2 cellular contexts compared by ENCODE assay signal in the genomic region with DNA sequence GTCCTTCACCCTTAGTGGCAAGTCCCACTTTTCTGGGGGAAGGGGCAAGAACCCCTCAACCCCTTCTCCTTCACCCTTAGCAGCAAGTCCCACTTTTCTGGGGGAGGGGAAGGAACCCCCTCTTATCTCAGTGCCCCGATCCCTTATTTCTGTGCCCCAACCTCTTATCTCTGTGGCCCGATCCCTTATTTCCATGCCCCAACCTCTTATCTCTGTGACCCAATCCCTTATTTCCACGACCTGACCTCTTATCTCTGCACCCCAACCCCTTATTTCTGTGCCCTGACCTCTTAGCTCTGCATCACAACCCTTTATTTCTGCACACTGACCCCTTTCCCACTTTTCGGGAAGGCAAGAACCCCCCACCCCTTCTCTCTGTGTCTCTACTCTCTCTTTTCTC.
A peak's percentile ranks its signal among the peaks of the same experiment; 100 is the strongest.
DNase-seq lines count a peak whose midpoint lies in the region; ATAC-seq, FAIRE-seq and TF ChIP-seq lines count a peak whose summit lies in the region.
"Not testable (repeated sequence)": the region's sequence is repeated elsewhere in the genome, so short reads cannot be mapped to it uniquely, and the experiment has no call there.

No MANE protein-coding gene starts in this region.

- not testable (repeated sequence) for ATAC-seq in K562

- not testable (repeated sequence) for H3K4me2 ChIP-seq in K562 (ENCODE audit: insufficient read depth, low read length)

- not testable (repeated sequence) for H3K9ac ChIP-seq in K562 (ENCODE audit: insufficient read depth in 1 of 2, low read depth in 2 of 2, low read length in 2 of 2)

- POLR2A ChIA-PET in K562 (lab: Yijun Ruan, JAX), result interaction anchor here (0.6 kb wide), 1 partner anchor 1616 kb away, joined by 3 read pairs; no protein-coding TSS in a partner anchor

- in situ Hi-C loops in K562 (cut with MboI), result not testable (repeated sequence)

- not testable (repeated sequence) for DNase-seq in K562 (ENCODE audit: extremely low read depth in 1 of 4, low spot score in 3 of 4)
- DNase-seq in erythroblast (lab: John Stamatoyannopoulos, UW), result peak; percentile 17 to 50

- H3K27me3 ChIP-seq in K562 (ENCODE audit: control insufficient read depth in 2 of 2, insufficient read depth in 2 of 2, low read length in 2 of 2), result not testable (repeated sequence)

- 4% methylated on average over 3 of the region's 4 CpGs for WGBS in K562 (ENCODE audit: insufficient coverage, low coverage, missing lambda C conversion rate)

- H3K4me1 ChIP-seq in K562 (replicated peaks in 1 of 2; ENCODE audit: control insufficient read depth in 2 of 2, insufficient read depth in 2 of 2, low read length in 2 of 2), result not testable (repeated sequence)

- H3K36me3 ChIP-seq in K562 (ENCODE audit: control insufficient read depth, insufficient read depth, low read length), result not testable (repeated sequence)

- TF ChIP-seq POLR2A in K562 (conservative IDR thresholded peaks at IDR 0.05); erythroblast (IDR thresholded peaks at IDR 0.05; ENCODE audit: low read length): not testable (repeated sequence)

- intact Hi-C loops in K562 (cut with micrococcal nuclease), result not testable (repeated sequence)

- TF ChIP-seq CTCF in K562 (IDR thresholded peaks at IDR 0.05 in 2 of 3, conservative IDR thresholded peaks at IDR 0.05 in 1 of 3; ENCODE audit: insufficient read depth in 2 of 3, low read depth in 1 of 3, low read length in 3 of 3), result not testable (repeated sequence)

- H3K9me3 ChIP-seq in K562 (replicated peaks; ENCODE audit: control insufficient read depth, insufficient read depth, low read depth, low read length), result not testable (repeated sequence)

- not testable (repeated sequence) for H3K79me2 ChIP-seq in K562 (ENCODE audit: control insufficient read depth, insufficient read depth, low read length)

- H3K4me3 ChIP-seq in K562, result not testable (repeated sequence)

- not testable (repeated sequence) for FAIRE-seq in K562 (lab: Jason Lieb, UNC)

- H4K20me1 ChIP-seq in K562 (replicated peaks; ENCODE audit: control insufficient read depth, insufficient read depth, low read length), result not testable (repeated sequence)

- H3K9me1 ChIP-seq in K562 (ENCODE audit: control insufficient read depth, insufficient read depth, low read length), result not testable (repeated sequence)

- TF ChIP-seq RAD21 in K562 (CRISPR knock-in tag; conservative IDR thresholded peaks at IDR 0.05 in 1 of 2, IDR thresholded peaks at IDR 0.05 in 1 of 2), result not testable (repeated sequence)

- H3K27ac ChIP-seq in K562 (ENCODE audit: extremely low read depth, low read depth, low read length), result not testable (repeated sequence)

- BruUV-seq in K562 (replicated peaks; lab: Mats Ljungman, UMichigan), result not testable (repeated sequence)

- CTCF ChIA-PET in K562 (lab: Yijun Ruan, JAX; ENCODE audit: low intra/inter-chr PET ratio), result not testable (repeated sequence)

- TF ChIP-seq EP300 in K562 (IDR thresholded peaks at IDR 0.05; ENCODE audit: low read length), result not testable (repeated sequence)

- H2AFZ ChIP-seq in K562 (ENCODE audit: low read depth, low read length), result not testable (repeated sequence)

TF ChIP-seq in K562, 482 proteins besides CTCF, POLR2A, EP300 and RAD21:
- TF ChIP-seq CBFA2T3 (IDR thresholded peaks at IDR 0.05) (peak; percentile 58), ARID1B (IDR thresholded peaks at IDR 0.05) (peak; percentile 64), TAL1 (IDR thresholded peaks at IDR 0.05) (peak; percentile 73), NCOR1 (IDR thresholded peaks at IDR 0.05) (peak; percentile 25; the same call in 1 of the 2 replicates), CBFA2T2 (conservative IDR thresholded peaks at IDR 0.05) (peak; percentile 61), MTA2 (IDR thresholded peaks at IDR 0.05; ENCODE audit: low read depth) (peak; percentile 42; the same call in 1 of the 2 replicates)
